In the genomic region with DNA sequence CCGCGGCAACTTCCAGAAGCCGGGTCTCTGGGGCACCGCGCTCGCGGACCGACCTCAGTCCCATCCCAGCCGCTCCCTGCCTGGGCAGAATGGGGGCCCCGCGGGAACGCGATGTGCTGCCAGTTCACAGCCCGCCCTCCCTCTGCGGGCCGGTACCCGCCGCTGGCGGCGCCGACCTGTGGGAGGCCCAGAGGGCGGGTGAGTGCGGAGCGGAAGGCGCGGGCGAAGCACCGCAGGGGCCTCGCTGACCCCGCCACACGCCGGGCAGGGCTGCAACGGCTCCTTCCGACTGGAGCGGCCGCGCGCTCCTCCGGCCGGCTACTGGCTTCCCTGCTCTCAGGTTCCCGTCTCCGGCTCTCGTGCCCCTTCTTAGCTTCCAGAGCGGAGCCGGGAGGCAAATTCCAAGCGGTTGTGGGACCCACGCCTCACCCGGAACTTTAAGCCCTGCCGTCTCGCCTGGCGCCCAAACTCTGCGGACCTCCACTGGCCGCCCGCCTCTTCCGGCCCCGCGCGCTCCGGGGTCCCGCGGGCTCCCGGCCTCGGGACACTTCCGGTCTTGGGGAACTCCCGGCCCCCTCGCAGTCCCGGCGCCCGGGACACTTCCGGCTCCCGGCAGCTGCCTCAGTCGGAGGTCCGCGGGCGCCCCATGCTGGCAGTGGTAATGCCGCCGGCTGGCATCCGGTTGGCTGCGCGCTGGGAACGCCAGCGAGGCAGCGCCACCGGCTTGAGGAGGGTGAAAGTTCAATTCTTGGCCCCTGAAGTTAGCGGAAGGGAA, we compare ENCODE assay signal across 1 cellular context.
A peak's percentile ranks its signal among the peaks of the same experiment; 100 is the strongest.
TF ChIP-seq lines count a peak whose summit lies in the region.

A gene with protein sequence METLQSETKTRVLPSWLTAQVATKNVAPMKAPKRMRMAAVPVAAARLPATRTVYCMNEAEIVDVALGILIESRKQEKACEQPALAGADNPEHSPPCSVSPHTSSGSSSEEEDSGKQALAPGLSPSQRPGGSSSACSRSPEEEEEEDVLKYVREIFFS (minus strand): TSS at position 485 of the 775 bp plus-strand sequence. CDS start 1,785 bp downstream, outside the sequence.

TF ChIP-seq in liver, 16 proteins besides CTCF, POLR2A, EP300 and RAD21 (continued from another document):
- TF ChIP-seq, protein P1, sequence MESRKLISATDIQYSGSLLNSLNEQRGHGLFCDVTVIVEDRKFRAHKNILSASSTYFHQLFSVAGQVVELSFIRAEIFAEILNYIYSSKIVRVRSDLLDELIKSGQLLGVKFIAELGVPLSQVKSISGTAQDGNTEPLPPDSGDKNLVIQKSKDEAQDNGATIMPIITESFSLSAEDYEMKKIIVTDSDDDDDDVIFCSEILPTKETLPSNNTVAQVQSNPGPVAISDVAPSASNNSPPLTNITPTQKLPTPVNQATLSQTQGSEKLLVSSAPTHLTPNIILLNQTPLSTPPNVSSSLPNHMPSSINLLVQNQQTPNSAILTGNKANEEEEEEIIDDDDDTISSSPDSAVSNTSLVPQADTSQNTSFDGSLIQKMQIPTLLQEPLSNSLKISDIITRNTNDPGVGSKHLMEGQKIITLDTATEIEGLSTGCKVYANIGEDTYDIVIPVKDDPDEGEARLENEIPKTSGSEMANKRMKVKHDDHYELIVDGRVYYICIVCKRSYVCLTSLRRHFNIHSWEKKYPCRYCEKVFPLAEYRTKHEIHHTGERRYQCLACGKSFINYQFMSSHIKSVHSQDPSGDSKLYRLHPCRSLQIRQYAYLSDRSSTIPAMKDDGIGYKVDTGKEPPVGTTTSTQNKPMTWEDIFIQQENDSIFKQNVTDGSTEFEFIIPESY (IDR thresholded peaks at IDR 0.05): no peak
- no peak for TF ChIP-seq JUND (IDR thresholded peaks at IDR 0.05)
- peak; percentile 65 to 79 for TF ChIP-seq EGR1 (IDR thresholded peaks at IDR 0.05; ENCODE audit: low read depth in 2 of 2)
TF ChIP-seq in liver: peak in this region for 10.
